ENCODE assay signal across 1 cellular context in genomic region chr19:36572593-36573019, GRCh38.
TF ChIP-seq lines count a peak whose summit lies in the region.

No MANE protein-coding gene starts in this region.

TF ChIP-seq in endothelial cell of umbilical vein, 7 proteins besides CTCF, POLR2A, EP300 and RAD21:
- TF ChIP-seq EZH2 (IDR thresholded peaks at IDR 0.05; ENCODE audit: borderline replicate concordance, low read depth, low read length, severe bottlenecking) (no peak), GATA2 (IDR thresholded peaks at IDR 0.05; ENCODE audit: insufficient read depth, insufficient read length, low read depth, low read length) (no peak), JUN (IDR thresholded peaks at IDR 0.05; ENCODE audit: borderline replicate concordance, insufficient read depth, insufficient read length, low read depth) (no peak), POLR2AphosphoS5 (IDR thresholded peaks at IDR 0.05; ENCODE audit: insufficient read depth, low read depth, low read length) (no peak), MYC (IDR thresholded peaks at IDR 0.05; ENCODE audit: low read depth, low read length) (no peak), FOS (IDR thresholded peaks at IDR 0.05; ENCODE audit: borderline replicate concordance, insufficient read depth, low read length) (no peak)
- TF ChIP-seq, protein P1, sequence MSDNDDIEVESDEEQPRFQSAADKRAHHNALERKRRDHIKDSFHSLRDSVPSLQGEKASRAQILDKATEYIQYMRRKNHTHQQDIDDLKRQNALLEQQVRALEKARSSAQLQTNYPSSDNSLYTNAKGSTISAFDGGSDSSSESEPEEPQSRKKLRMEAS (IDR thresholded peaks at IDR 0.05; ENCODE audit: insufficient read depth, insufficient read length), result no peak
